In the genomic region with DNA sequence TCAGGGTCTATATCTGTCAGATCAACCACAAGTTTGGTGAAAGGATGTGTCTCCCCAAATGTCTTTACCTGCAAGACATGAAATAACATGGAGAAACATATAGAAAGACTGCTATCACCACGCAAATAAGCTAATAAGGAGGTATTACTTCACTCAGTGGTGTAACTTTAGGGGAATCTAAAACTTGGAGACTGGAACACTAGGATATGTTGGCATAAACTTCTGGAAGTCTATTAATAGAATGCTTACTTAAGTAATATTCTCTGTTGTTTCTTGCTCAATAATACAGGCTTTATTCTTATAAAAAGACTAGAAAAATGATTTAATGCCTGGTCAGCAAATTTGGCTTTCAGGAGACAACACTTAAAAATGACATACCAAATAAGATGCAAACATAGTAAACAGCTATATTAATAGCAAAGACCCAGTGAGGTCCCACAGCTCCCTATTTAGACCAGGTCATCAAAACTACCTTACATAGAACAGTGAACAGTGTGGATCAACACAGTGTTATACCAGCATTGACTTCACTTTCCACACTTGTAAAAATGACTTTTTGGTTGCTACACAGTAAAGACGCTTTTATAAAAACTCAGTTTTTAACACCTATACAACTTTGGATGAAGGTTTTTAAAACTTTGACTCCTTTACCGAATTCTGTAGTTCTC, we compare ENCODE assay signal across 23 cellular contexts. TPM values are rescaled to one million over a fixed set of nuclear protein-coding genes. Genes with fewer than 3 reads are reported as not detected.
"Had no signal": no experiment of that assay in that cellular context is flagged by ENCODE, and none has a peak within 500 bp of the region (broad histone marks: within the 10 kb centered on the region; RNA-seq: fewer than 3 reads in every experiment).

No MANE protein-coding gene starts in this region.

- H3K27ac ChIP-seq: cardiac muscle cell, coronary artery, heart left ventricle, ovary, skin epidermis, uterus, WERI-Rb-1 had no signal

- ATAC-seq: activated CD4-positive, CD25-positive, alpha-beta regulatory T cell treated with anti-CD3 and anti-CD28 coated beads, Interleukin-2, amount 50 U/mL, for 24 hours; T-helper 17 cell had no signal

- H3K4me3 ChIP-seq: ascending aorta, cardiac muscle cell, coronary artery, heart left ventricle, lung, ovary, skin epidermis, uterus had no signal

- DNase-seq: activated CD4-positive, alpha-beta memory T cell treated with anti-CD3 and anti-CD28 coated beads, Interleukin-2, amount 10 ng/mL, durations not matched to agents 7 days and 5 days; activated CD8-positive, alpha-beta memory T cell treated with anti-CD3 and anti-CD28 coated beads, Interleukin-2, amount 50 U/mL, for 48 hours; activated gamma-delta T cell; activated naive CD4-positive, alpha-beta T cell treated with anti-CD3 and anti-CD28 coated beads, Interleukin-2, amount 10 ng/mL, durations not matched to agents 7 days and 5 days; activated naive CD8-positive, alpha-beta T cell treated with anti-CD3 and anti-CD28 coated beads, Interleukin-2, amount 10 ng/mL, durations not matched to agents 7 days and 5 days; activated T-cell treated with anti-CD3 and anti-CD28 coated beads, Interleukin-2, amount 50 U/mL, for 24 hours; immature natural killer cell; kidney; ovary; stimulated activated CD4-positive, alpha-beta T cell treated with anti-CD3 and anti-CD28 coated beads, Interleukin-12 subunit alpha, Interleukin-12 subunit beta, amount 100 ng/mL, for 4 hours; stimulated activated CD4-positive, alpha-beta T cell treated with anti-CD3 and anti-CD28 coated beads, Interleukin-4, amount 100 ng/mL, for 1 hour; T-helper 17 cell; T1000; uterus had no signal

- H3K9me3 ChIP-seq: ascending aorta, heart left ventricle, ovary, uterus had no signal

- H3K36me3 ChIP-seq: ovary, uterus had no signal

- H3K4me1 ChIP-seq: uterus had no signal

- H3K27me3 ChIP-seq: ascending aorta, cardiac muscle cell, heart left ventricle, ovary, uterus had no signal

RNA-seq across cellular contexts. Expression of gene HAL, which starts 18.9 kb away (rescaled TPM):
- total RNA-seq: cardiac muscle cell, fibroblast of villous mesenchyme had no signal
- polyA plus RNA-seq: cardiac muscle cell had no signal
